In genomic region chr3:171284308-171285075, GRCh38 we compare ENCODE assay signal across 8 cellular contexts.
DNase-seq lines count a peak whose midpoint lies in the region; ATAC-seq, FAIRE-seq and TF ChIP-seq lines count a peak whose summit lies in the region.

No MANE protein-coding gene starts in this region.

- peak overlapping the region; percentile 26 for H3K27ac Mint-ChIP-seq in Calu3 (ENCODE audit: unreplicated experiment)
- peak overlapping the region; percentile 7 for H3K27ac Mint-ChIP-seq in central memory CD8-positive, alpha-beta T cell (ENCODE audit: low read depth)

- TF ChIP-seq POLR2A in erythroblast (IDR thresholded peaks at IDR 0.05; ENCODE audit: low read length) (no peak), testis (IDR thresholded peaks at IDR 0.05) (no peak)

- DNase-seq in Calu3 (peak; percentile 37), HT1080 (ENCODE audit: low read depth) (peak; percentile 94), omental fat pad (ENCODE audit: low spot score) (peak; percentile 26), frontal cortex (ENCODE audit: low spot score in 2 of 2) (no peak), erythroblast (lab: John Stamatoyannopoulos, UW) (no peak), testis (no peak)
- DNase-seq in central memory CD8-positive, alpha-beta T cell (ENCODE audit: low spot score in 2 of 2), result no peak

- BruUV-seq in Calu3 (replicated peaks; lab: Mats Ljungman, UMichigan), result no TSS peak

- TF ChIP-seq CTCF in Calu3 (IDR thresholded peaks at IDR 0.05; ENCODE audit: unreplicated experiment) (no peak), omental fat pad (IDR thresholded peaks at IDR 0.05) (no peak), testis (IDR thresholded peaks at IDR 0.05) (no peak)

- no peaks in the 10 kb centered on the region for H3K36me3 Mint-ChIP-seq in Calu3 (ENCODE audit: insufficient read depth, unreplicated experiment)
- H3K36me3 Mint-ChIP-seq in central memory CD8-positive, alpha-beta T cell (ENCODE audit: insufficient read depth), result peaks cover 7% of the 10 kb centered on the region

- H3K27ac ChIP-seq in testis, result no peak overlapping the region

- H3K4me1 Mint-ChIP-seq in Calu3 (ENCODE audit: low read depth, unreplicated experiment), result peaks cover 19% of the 10 kb centered on the region
- H3K4me1 Mint-ChIP-seq in central memory CD8-positive, alpha-beta T cell, result peaks cover 60% of the 10 kb centered on the region

- WGBS in testis, 2 donors, result 48 to 72% methylated on average over 5 of the region's 5 CpGs

- H3K4me3 ChIP-seq in testis, result no peak overlapping the region

- no peaks in the 10 kb centered on the region for H3K36me3 ChIP-seq in testis (ENCODE audit: low read depth, missing control alignments)

- H3K9me3 ChIP-seq in testis, result no peaks in the 10 kb centered on the region

- CTCF ChIA-PET in Calu3 (lab: Charles Lee), result interaction anchor here (1.0 to 1.1 kb wide), 2 partner anchors 15 to 55 kb away, joined by 3 read pairs; no protein-coding TSS in a partner anchor

- FAIRE-seq in frontal cortex (lab: Jason Lieb, UNC), result no peak

- no peaks in the 10 kb centered on the region for H3K27me3 Mint-ChIP-seq in Calu3 (ENCODE audit: unreplicated experiment)
- no peaks in the 10 kb centered on the region for H3K27me3 Mint-ChIP-seq in central memory CD8-positive, alpha-beta T cell

- H3K4me3 Mint-ChIP-seq in Calu3 (ENCODE audit: low read depth, unreplicated experiment), result no peak overlapping the region
- H3K4me3 Mint-ChIP-seq in central memory CD8-positive, alpha-beta T cell, result no peak overlapping the region

- ATAC-seq in GM21367 (IDR thresholded peaks at IDR 0.05; ENCODE audit: unreplicated experiment) (peak; percentile 32), omental fat pad (ENCODE audit: low FRiP score) (peak; percentile 89)
- peak; percentile 46 for ATAC-seq in central memory CD8-positive, alpha-beta T cell (replicated peaks; ENCODE audit: extremely low read depth, poor library complexity, severe bottlenecking)

- H3K4me1 ChIP-seq in testis, result peaks cover 18% of the 10 kb centered on the region

- H3K9me3 Mint-ChIP-seq in Calu3 (ENCODE audit: low read depth, unreplicated experiment), result no peaks in the 10 kb centered on the region
- H3K9me3 Mint-ChIP-seq in central memory CD8-positive, alpha-beta T cell, result no peaks in the 10 kb centered on the region

- no peaks in the 10 kb centered on the region for H3K27me3 ChIP-seq in testis

- intact Hi-C loops in Calu3 (cut with micrococcal nuclease; ENCODE audit: unreplicated experiment) (no loop called here), testis (cut with DNase I; ENCODE audit: low total_unique reads) (no loop called here)

Comparison
In these comparisons a context has a peak if more than half of its experiments do, and no peak if none do; other contexts are left out.
1. DNase-seq: peak in Calu3 (single experiment), HT1080 (single experiment) and omental fat pad (single experiment); none in central memory CD8-positive, alpha-beta T cell (0 of 2), frontal cortex (0 of 2), erythroblast (0 of 2) and testis (single experiment).
2. ATAC-seq: peak in every context shown above with its lines; median percentile 89 in omental fat pad; 46 in central memory CD8-positive, alpha-beta T cell; 32 in GM21367.